13 cellular contexts compared by ENCODE assay signal in genomic region chr1:154847891-154848290, GRCh38.
DNase-seq lines count a peak whose midpoint lies in the region; ATAC-seq lines count a peak whose summit lies in the region.
"Had no signal": no experiment of that assay in that cellular context is flagged by ENCODE, and none has a peak within 500 bp of the region (broad histone marks: within the 10 kb centered on the region; RNA-seq: fewer than 3 reads in every experiment).

No MANE protein-coding gene starts in this region.

- ATAC-seq in GM19452 (IDR thresholded peaks at IDR 0.05; ENCODE audit: unreplicated experiment) = no peak
- no peak for ATAC-seq in HG02981 (IDR thresholded peaks at IDR 0.05; ENCODE audit: unreplicated experiment)
- ATAC-seq: foreskin keratinocyte had no signal

- DNase-seq in NCI-H1417 (lab: John Stamatoyannopoulos, UW) = peak in 2 of 3 experiments; percentile 52 to 81
- no peak for DNase-seq in NCI-H1417 treated with DMSO at 0.1 percent for 48 hours (lab: John Stamatoyannopoulos, UW)
- DNase-seq in NCI-H446 treated with DMSO at 0.1 percent for 48 hours (lab: John Stamatoyannopoulos, UW) = peak; percentile 90
- peak; percentile 84 for DNase-seq in globus pallidus (ENCODE audit: low spot score)
- DNase-seq in superior temporal gyrus (ENCODE audit: extremely low spot score) = peak; percentile 82
- DNase-seq in NOMO-1 treated with dmso at 0.1 percent for 144 hours (lab: John Stamatoyannopoulos, UW; ENCODE audit: unreplicated experiment) = no peak
- DNase-seq: activated CD4-positive, alpha-beta T cell treated with anti-CD3 and anti-CD28 coated beads, Interleukin-2, amount 10 ng/mL, durations not matched to agents 24 days and 14 days; activated naive CD4-positive, alpha-beta T cell treated with Interleukin-2 at 50 U/mL for 16 hours; DND-41; foreskin keratinocyte; stimulated activated naive CD4-positive, alpha-beta T cell had no signal

Comparison
In these comparisons a context has a peak if more than half of its experiments do, and no peak if none do; other contexts are left out.
1. DNase-seq: peak in NCI-H1417 (2 of 3), NCI-H446 treated with DMSO at 0.1 percent for 48 hours (single experiment), globus pallidus (single experiment) and superior temporal gyrus (single experiment); none in NCI-H1417 treated with DMSO at 0.1 percent for 48 hours (single experiment) and NOMO-1 treated with dmso at 0.1 percent for 144 hours (single experiment).